2 cellular contexts compared by ENCODE assay signal in genomic region chr7:44538093-44538797, GRCh38.
TF ChIP-seq lines count a peak whose summit lies in the region.

No MANE protein-coding gene starts in this region.

TF ChIP-seq in SK-N-SH, 30 proteins besides CTCF, POLR2A, EP300 and RAD21 (continued from another document):
- TF ChIP-seq USF1 (IDR thresholded peaks at IDR 0.05; ENCODE audit: borderline replicate concordance, low read depth) (no peak), ELF1 (IDR thresholded peaks at IDR 0.05) (no peak), JUND (IDR thresholded peaks at IDR 0.05) (no peak), TCF12 (IDR thresholded peaks at IDR 0.05) (no peak), SMC3 (IDR thresholded peaks at IDR 0.05; ENCODE audit: low read depth, low read length) (no peak), FOXJ3 (CRISPR knock-in tag; IDR thresholded peaks at IDR 0.05) (no peak), MEF2A (IDR thresholded peaks at IDR 0.05; ENCODE audit: borderline replicate concordance, low read depth) (no peak), YY1 (IDR thresholded peaks at IDR 0.05; ENCODE audit: low read depth) (no peak), ZBTB33 (IDR thresholded peaks at IDR 0.05; ENCODE audit: borderline replicate concordance, low read depth) (no peak), GATA2 (CRISPR knock-in tag; IDR thresholded peaks at IDR 0.05) (no peak)

TF ChIP-seq in SK-N-SH treated with all-trans-retinoic acid at 6 μM for 48 hours, 23 proteins besides CTCF, POLR2A, EP300 and RAD21 (continued from another document):
- TF ChIP-seq TSHZ2 (CRISPR knock-in tag; IDR thresholded peaks at IDR 0.05) (no peak), ZNF565 (CRISPR knock-in tag; conservative IDR thresholded peaks at IDR 0.05; ENCODE audit: low read depth) (no peak), PPARA (CRISPR knock-in tag; IDR thresholded peaks at IDR 0.05; ENCODE audit: borderline replicate concordance) (no peak), GLIS3 (CRISPR knock-in tag; IDR thresholded peaks at IDR 0.05) (no peak), RARB (CRISPR knock-in tag; IDR thresholded peaks at IDR 0.05) (no peak), POU6F1 (CRISPR knock-in tag; IDR thresholded peaks at IDR 0.05; ENCODE audit: borderline replicate concordance, low read depth) (no peak), OSR1 (CRISPR knock-in tag; IDR thresholded peaks at IDR 0.05) (no peak), TCF4 (CRISPR knock-in tag; IDR thresholded peaks at IDR 0.05; ENCODE audit: borderline replicate concordance) (no peak), CREB5 (CRISPR knock-in tag; IDR thresholded peaks at IDR 0.05; ENCODE audit: low read depth) (no peak), ZNF8 (CRISPR knock-in tag; IDR thresholded peaks at IDR 0.05) (no peak), ZC3H10 (CRISPR knock-in tag; IDR thresholded peaks at IDR 0.05) (no peak), SNAI2 (CRISPR knock-in tag; IDR thresholded peaks at IDR 0.05) (no peak), ZFP3 (CRISPR knock-in tag; IDR thresholded peaks at IDR 0.05) (no peak), TOX (CRISPR knock-in tag; IDR thresholded peaks at IDR 0.05; ENCODE audit: borderline replicate concordance) (no peak), CSDC2 (CRISPR knock-in tag; IDR thresholded peaks at IDR 0.05) (no peak)
